8 cellular contexts compared by ENCODE assay signal in the genomic region with DNA sequence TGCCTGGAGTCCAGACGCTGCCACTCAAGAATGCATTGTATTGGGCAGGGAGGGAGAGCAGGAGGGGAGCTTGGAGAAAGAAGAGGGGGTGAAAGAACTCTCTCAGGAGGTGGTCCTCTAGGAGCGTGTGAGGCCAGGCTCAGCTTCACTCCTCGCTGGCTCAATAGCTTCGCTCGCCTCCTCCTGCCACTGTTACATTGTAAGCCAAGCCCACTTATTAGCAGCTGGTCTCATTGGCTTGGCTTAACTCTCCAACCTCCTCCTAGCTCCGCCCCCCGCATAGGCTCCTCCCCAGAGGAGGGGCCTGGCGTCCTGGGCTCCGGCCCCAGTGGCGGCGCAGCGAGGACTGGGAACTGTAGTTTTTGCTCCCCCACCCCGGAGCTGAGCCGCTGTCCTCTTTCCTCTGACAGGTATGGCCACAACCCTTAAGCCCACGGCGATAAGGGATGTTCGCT. TPM values are rescaled to one million over a fixed set of nuclear protein-coding genes. Genes with fewer than 3 reads are reported as not detected.
A peak's percentile ranks its signal among the peaks of the same experiment; 100 is the strongest.
DNase-seq lines count a peak whose midpoint lies in the region; ATAC-seq and TF ChIP-seq lines count a peak whose summit lies in the region.

Gene KCNN3 (minus strand): TSS at position 165 of the 455 bp plus-strand sequence. CDS start 317 bp downstream, outside the sequence.

- H3K36me3 ChIP-seq in adipocyte (ENCODE audit: control insufficient read depth, insufficient read depth, low read length, severe bottlenecking) (no peaks in the 10 kb centered on the region), heart right ventricle (no peaks in the 10 kb centered on the region)

- peak; percentile 60 for DNase-seq in HFFc6
- DNase-seq in NCI-H1048 (lab: John Stamatoyannopoulos, UW), result peak; percentile 92
- peak; percentile 80 for DNase-seq in adipocyte (ENCODE audit: low read depth)
- peak; percentile 93 for DNase-seq in heart right ventricle
- peak; percentile 96 for DNase-seq in posterior vena cava (ENCODE audit: low spot score)
- peak; percentile 94 for DNase-seq in ureter (ENCODE audit: low spot score)

- 1% methylated on average over 16 to 17 of the region's 17 CpGs for WGBS in heart right ventricle, 2 donors

- H3K4me3 Mint-ChIP-seq in HFFc6, result no peak within 1 kb of the TSS; the same call in 1 of the 2 replicates

- H3K9ac ChIP-seq in adipocyte (ENCODE audit: low read length), result no peak within 1 kb of the TSS

- H3K27ac ChIP-seq in heart right ventricle, result peak within 1 kb of the TSS in 8 of 10 donors; percentile 23 to 68 (median 40)

- H3K27me3 ChIP-seq in adipocyte (replicated peaks; ENCODE audit: control insufficient read depth, insufficient read depth, low read length), result peaks cover 69% of the 10 kb centered on the region
- H3K27me3 ChIP-seq in heart right ventricle, result peaks cover 0 to 26% (median 0%) of the 10 kb centered on the region in 7 donors

- no peaks in the 10 kb centered on the region for H3K9me3 Mint-ChIP-seq in HFFc6

- TF ChIP-seq CTCF in HFFc6 (IDR thresholded peaks at IDR 0.05) (no peak), heart right ventricle (IDR thresholded peaks at IDR 0.05) (no peak)

- H3K27me3 Mint-ChIP-seq in HFFc6 (ENCODE audit: insufficient read depth), result peaks cover 57% of the 10 kb centered on the region

- peaks cover 30% of the 10 kb centered on the region for H3K4me1 Mint-ChIP-seq in HFFc6 (ENCODE audit: low read depth)

- intact Hi-C loops in heart right ventricle (cut with DNase I) (loop anchor here in 4 of 10 donors (5.0 to 10.0 kb wide), 4 partner anchors 93 to 385 kb away; no protein-coding TSS in a partner anchor), posterior vena cava (cut with DNase I) (loop anchor here (5.0 to 10.0 kb wide), 2 partner anchors 308 to 385 kb away; no protein-coding TSS in a partner anchor)

- peaks cover 21% of the 10 kb centered on the region for H3K4me1 ChIP-seq in adipocyte (ENCODE audit: control insufficient read depth, insufficient read depth, low read length)
- peaks cover 8 to 47% (median 38%) of the 10 kb centered on the region in 9 donors for H3K4me1 ChIP-seq in heart right ventricle

- no peaks in the 10 kb centered on the region for H3K36me3 Mint-ChIP-seq in HFFc6 (ENCODE audit: low read depth)

- H3K4me3 ChIP-seq in GM08714 (ENCODE audit: low read length) (peak within 1 kb of the TSS; percentile 83), adipocyte (ENCODE audit: low read length) (peak within 1 kb of the TSS; percentile 59), heart right ventricle (peak within 1 kb of the TSS; percentile 11 to 66 (median 56))

- no peak within 1 kb of the TSS for H3K27ac Mint-ChIP-seq in HFFc6

- H3K9me3 ChIP-seq in adipocyte (ENCODE audit: control insufficient read depth, low read length), result no peaks in the 10 kb centered on the region
- H3K9me3 ChIP-seq in heart right ventricle, result no peaks in the 10 kb centered on the region

- ATAC-seq in SK-N-SH treated with all-trans-retinoic acid at 6 μM for 48 hours (peak; percentile 97), heart right ventricle (peak; percentile 96 to 98 (median 98))

TF ChIP-seq in SK-N-SH treated with all-trans-retinoic acid at 6 μM for 48 hours, 23 proteins besides CTCF, POLR2A, EP300 and RAD21:
- TF ChIP-seq ZNF70 (CRISPR knock-in tag; IDR thresholded peaks at IDR 0.05) (no peak), ZFP30 (CRISPR knock-in tag; IDR thresholded peaks at IDR 0.05) (no peak), ZC3H10 (CRISPR knock-in tag; IDR thresholded peaks at IDR 0.05) (no peak), CSRNP3 (CRISPR knock-in tag; IDR thresholded peaks at IDR 0.05) (no peak), OSR1 (CRISPR knock-in tag; IDR thresholded peaks at IDR 0.05) (no peak), ZFP3 (CRISPR knock-in tag; IDR thresholded peaks at IDR 0.05) (no peak), BACH2 (CRISPR knock-in tag; IDR thresholded peaks at IDR 0.05; ENCODE audit: borderline replicate concordance) (no peak)
- TF ChIP-seq, protein P1, sequence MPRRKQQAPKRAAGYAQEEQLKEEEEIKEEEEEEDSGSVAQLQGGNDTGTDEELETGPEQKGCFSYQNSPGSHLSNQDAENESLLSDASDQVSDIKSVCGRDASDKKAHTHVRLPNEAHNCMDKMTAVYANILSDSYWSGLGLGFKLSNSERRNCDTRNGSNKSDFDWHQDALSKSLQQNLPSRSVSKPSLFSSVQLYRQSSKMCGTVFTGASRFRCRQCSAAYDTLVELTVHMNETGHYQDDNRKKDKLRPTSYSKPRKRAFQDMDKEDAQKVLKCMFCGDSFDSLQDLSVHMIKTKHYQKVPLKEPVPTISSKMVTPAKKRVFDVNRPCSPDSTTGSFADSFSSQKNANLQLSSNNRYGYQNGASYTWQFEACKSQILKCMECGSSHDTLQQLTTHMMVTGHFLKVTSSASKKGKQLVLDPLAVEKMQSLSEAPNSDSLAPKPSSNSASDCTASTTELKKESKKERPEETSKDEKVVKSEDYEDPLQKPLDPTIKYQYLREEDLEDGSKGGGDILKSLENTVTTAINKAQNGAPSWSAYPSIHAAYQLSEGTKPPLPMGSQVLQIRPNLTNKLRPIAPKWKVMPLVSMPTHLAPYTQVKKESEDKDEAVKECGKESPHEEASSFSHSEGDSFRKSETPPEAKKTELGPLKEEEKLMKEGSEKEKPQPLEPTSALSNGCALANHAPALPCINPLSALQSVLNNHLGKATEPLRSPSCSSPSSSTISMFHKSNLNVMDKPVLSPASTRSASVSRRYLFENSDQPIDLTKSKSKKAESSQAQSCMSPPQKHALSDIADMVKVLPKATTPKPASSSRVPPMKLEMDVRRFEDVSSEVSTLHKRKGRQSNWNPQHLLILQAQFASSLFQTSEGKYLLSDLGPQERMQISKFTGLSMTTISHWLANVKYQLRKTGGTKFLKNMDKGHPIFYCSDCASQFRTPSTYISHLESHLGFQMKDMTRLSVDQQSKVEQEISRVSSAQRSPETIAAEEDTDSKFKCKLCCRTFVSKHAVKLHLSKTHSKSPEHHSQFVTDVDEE (CRISPR knock-in tag; IDR thresholded peaks at IDR 0.05), result no peak

RNA-seq across cellular contexts. Expression of gene KCNN3, which starts in this region (rescaled TPM):
- not detected for total RNA-seq in HFFc6 (2021; fragmentation: NEBNext Ultra II Directional; extraction: Animal tissue kit (Norgen Biotek cat#: 25700))
- 1 to 10 TPM in 9 of 10 donors, under 1 TPM in 1; 0.52 to 5.9 (median 2.7) TPM for total RNA-seq in heart right ventricle
- polyA plus RNA-seq in heart right ventricle, result under 1 TPM; 0.17 to 0.59 TPM
- total RNA-seq in posterior vena cava, result 1 to 10 TPM; 1.9 to 2.0 TPM
- total RNA-seq in ureter, result 5.4 TPM

Comparison
In these comparisons a context has a peak if more than half of its experiments do, and no peak if none do; other contexts are left out.
1. Peak in every context shown above with its lines: DNase-seq, ATAC-seq, H3K4me3 ChIP-seq and H3K27ac ChIP-seq.
2. Peak in DNase-seq in HFFc6; RNA of the gene not detected or under 1 TPM.